Comparison of ENCODE assay signal across 1 cellular context in genomic region chr1:224732367-224733006, GRCh38.
TF ChIP-seq lines count a peak whose summit lies in the region.

No MANE protein-coding gene starts in this region.

TF ChIP-seq in GM12878, 131 proteins besides CTCF, POLR2A, EP300 and RAD21:
- TF ChIP-seq WRNIP1 (IDR thresholded peaks at IDR 0.05; ENCODE audit: borderline replicate concordance, low read depth, low read length) (no peak), BMI1 (IDR thresholded peaks at IDR 0.05; ENCODE audit: borderline replicate concordance) (no peak), NRF1 (conservative IDR thresholded peaks at IDR 0.05; ENCODE audit: low read depth, low read length) (no peak), MXI1 (IDR thresholded peaks at IDR 0.05; ENCODE audit: low read depth, low read length) (no peak), STAT1 (conservative IDR thresholded peaks at IDR 0.05) (no peak), MLLT1 (IDR thresholded peaks at IDR 0.05) (0 out of 2 replicates have a peak, but pooled peaks have one; percentile 69), NFYA (IDR thresholded peaks at IDR 0.05; ENCODE audit: borderline replicate concordance, low read depth, low read length) (no peak), CEBPB (IDR thresholded peaks at IDR 0.05; ENCODE audit: borderline replicate concordance in 1 of 2, low read depth in 2 of 2, low read length in 2 of 2) (no peak), ASH2L (IDR thresholded peaks at IDR 0.05; ENCODE audit: borderline replicate concordance, low read depth) (no peak), ZNF24 (IDR thresholded peaks at IDR 0.05) (no peak), CBX3 (IDR thresholded peaks at IDR 0.05; ENCODE audit: borderline replicate concordance, low read depth) (no peak), PRDM15 (CRISPR knock-in tag; IDR thresholded peaks at IDR 0.05) (no peak), TCF7 (IDR thresholded peaks at IDR 0.05; ENCODE audit: borderline replicate concordance) (no peak), JUND (IDR thresholded peaks at IDR 0.05; ENCODE audit: low read depth, low read length) (no peak), SMAD1 (IDR thresholded peaks at IDR 0.05; ENCODE audit: low read depth, partially characterized antibody) (no peak), USF2 (IDR thresholded peaks at IDR 0.05; ENCODE audit: borderline replicate concordance, low read depth, low read length) (no peak), TAF1 (IDR thresholded peaks at IDR 0.05; ENCODE audit: borderline replicate concordance, low read depth, low read length) (no peak), ZBTB11 (CRISPR knock-in tag; IDR thresholded peaks at IDR 0.05) (no peak), IKZF1 (conservative IDR thresholded peaks at IDR 0.05) (no peak), HDGF (IDR thresholded peaks at IDR 0.05) (no peak), LARP7 (IDR thresholded peaks at IDR 0.05) (0 out of 2 replicates have a peak, but pooled peaks have one; percentile 12), E4F1 (IDR thresholded peaks at IDR 0.05; ENCODE audit: borderline replicate concordance, partially characterized antibody) (no peak), TARDBP (IDR thresholded peaks at IDR 0.05; ENCODE audit: borderline replicate concordance) (no peak), ZBTB40 (IDR thresholded peaks at IDR 0.05; ENCODE audit: borderline replicate concordance) (0 out of 2 replicates have a peak, but pooled peaks have one; percentile 12), MYB (IDR thresholded peaks at IDR 0.05; ENCODE audit: borderline replicate concordance, low read depth, low read length) (no peak), BCLAF1 (IDR thresholded peaks at IDR 0.05) (no peak), BCL11A (IDR thresholded peaks at IDR 0.05; ENCODE audit: low read depth, low read length) (no peak)
